20 cellular contexts compared by ENCODE assay signal in genomic region chr4:20381005-20381404, GRCh38.
DNase-seq lines count a peak whose midpoint lies in the region; ATAC-seq, FAIRE-seq and TF ChIP-seq lines count a peak whose summit lies in the region.
"Had no signal": no experiment of that assay in that cellular context is flagged by ENCODE, and none has a peak within 500 bp of the region (broad histone marks: within the 10 kb centered on the region; RNA-seq: fewer than 3 reads in every experiment).

No MANE protein-coding gene starts in this region.

- H2AFZ ChIP-seq in HepG2 (ENCODE audit: low read length) (no peak overlapping the region), K562 (ENCODE audit: low read depth, low read length) (no peak overlapping the region)

- CTCF ChIA-PET in HepG2 (lab: Yijun Ruan, JAX; ENCODE audit: low intra/inter-chr PET ratio, low total read pairs) = no interaction called here
- CTCF ChIA-PET in K562 (lab: Yijun Ruan, JAX; ENCODE audit: low intra/inter-chr PET ratio) = no interaction called here

- H3K9ac ChIP-seq in HepG2 (ENCODE audit: insufficient read depth, low read depth, low read length) (no peak overlapping the region), K562 (ENCODE audit: insufficient read depth in 1 of 2, low read depth in 2 of 2, low read length in 2 of 2) (no peak overlapping the region)
- H3K9ac ChIP-seq: BLaER1 treated with 17β-estradiol and CSF1 and Interleukin-3, amounts not matched to agents 10 nM and 100 nM had no signal

- intact Hi-C loops in HepG2 (cut with micrococcal nuclease; ENCODE audit: unreplicated experiment) (no loop called here), right lobe of liver (cut with DNase I) (no loop called here), K562 (cut with micrococcal nuclease) (no loop called here), lower lobe of right lung (cut with DNase I) (no loop called here), left colon (cut with DNase I, micrococcal nuclease) (no loop called here)

- H3K27me3 ChIP-seq in HepG2 (ENCODE audit: control insufficient read depth in 1 of 2, insufficient read depth in 2 of 2, low read length in 2 of 2) (no peaks in the 10 kb centered on the region), right lobe of liver (no peaks in the 10 kb centered on the region), K562 (ENCODE audit: control insufficient read depth in 2 of 2, insufficient read depth in 2 of 2, low read length in 2 of 2) (no peaks in the 10 kb centered on the region), lower lobe of right lung (ENCODE audit: low read depth) (no peaks in the 10 kb centered on the region)
- H3K27me3 ChIP-seq: BLaER1 treated with 17β-estradiol and CSF1 and Interleukin-3, amounts not matched to agents 10 nM and 100 nM had no signal

- no peaks in the 10 kb centered on the region for H3K79me2 ChIP-seq in HepG2 (ENCODE audit: insufficient read depth, low read length)
- H3K79me2 ChIP-seq in K562 (ENCODE audit: control insufficient read depth, insufficient read depth, low read length) = no peaks in the 10 kb centered on the region

- WGBS in HepG2 (ENCODE audit: low lambda C conversion rate) = under 1% methylated on average over 7 of the region's 9 CpGs
- 74% methylated on average over 9 of the region's 9 CpGs for WGBS in right lobe of liver (ENCODE audit: insufficient coverage, low coverage, low lambda C conversion rate, missing lambda C conversion rate)
- WGBS in K562 (ENCODE audit: insufficient coverage, low coverage, missing lambda C conversion rate) = 3% methylated on average over 9 of the region's 9 CpGs

- H3K4me1 ChIP-seq in HepG2 (ENCODE audit: insufficient read depth, low read length) (no peaks in the 10 kb centered on the region), right lobe of liver (no peaks in the 10 kb centered on the region), K562 (replicated peaks in 1 of 2; ENCODE audit: control insufficient read depth in 2 of 2, insufficient read depth in 2 of 2, low read length in 2 of 2) (no peaks in the 10 kb centered on the region), lower lobe of right lung (no peaks in the 10 kb centered on the region)
- H3K4me1 ChIP-seq: A549; BLaER1 treated with 17β-estradiol and CSF1 and Interleukin-3, amounts not matched to agents 10 nM and 100 nM; Caco-2 had no signal

- POLR2A ChIA-PET in HepG2 (lab: Yijun Ruan, JAX) = no interaction called here
- POLR2A ChIA-PET in K562 (lab: Yijun Ruan, JAX) = no interaction called here

- no peak for TF ChIP-seq EP300 in HepG2 (IDR thresholded peaks at IDR 0.05; ENCODE audit: low read depth in 2 of 2, low read length in 2 of 2)
- TF ChIP-seq EP300 in HepG2 (CRISPR knock-in tag; IDR thresholded peaks at IDR 0.05; ENCODE audit: borderline replicate concordance) = no peak
- TF ChIP-seq EP300 in K562 (IDR thresholded peaks at IDR 0.05; ENCODE audit: low read length) = no peak

- H3K36me3 ChIP-seq in HepG2 (replicated peaks in 1 of 2; ENCODE audit: control insufficient read depth in 1 of 2, insufficient read depth in 2 of 2, low read length in 2 of 2) (no peaks in the 10 kb centered on the region), right lobe of liver (no peaks in the 10 kb centered on the region), K562 (ENCODE audit: control insufficient read depth, insufficient read depth, low read length) (no peaks in the 10 kb centered on the region), lower lobe of right lung (no peaks in the 10 kb centered on the region)
- H3K36me3 ChIP-seq: BLaER1 treated with 17β-estradiol and CSF1 and Interleukin-3, amounts not matched to agents 10 nM and 100 nM had no signal

- H4K20me1 ChIP-seq in HepG2 (ENCODE audit: insufficient read depth, low read length) (no peaks in the 10 kb centered on the region), K562 (replicated peaks; ENCODE audit: control insufficient read depth, insufficient read depth, low read length) (no peaks in the 10 kb centered on the region)
- H4K20me1 ChIP-seq: BLaER1 treated with 17β-estradiol and CSF1 and Interleukin-3, amounts not matched to agents 10 nM and 100 nM had no signal

- H3K27ac ChIP-seq in HepG2 (ENCODE audit: extremely low read length, insufficient read depth, low read length) (no peak overlapping the region), right lobe of liver (no peak overlapping the region), K562 (ENCODE audit: extremely low read depth, low read depth, low read length) (no peak overlapping the region), lower lobe of right lung (no peak overlapping the region)
- H3K27ac ChIP-seq: 22Rv1; A549; BLaER1 treated with 17β-estradiol and CSF1 and Interleukin-3, amounts not matched to agents 10 nM and 100 nM; C4-2B had no signal

- no peak for TF ChIP-seq RAD21 in HepG2 (CRISPR knock-in tag; IDR thresholded peaks at IDR 0.05)
- TF ChIP-seq RAD21 in K562 (CRISPR knock-in tag; conservative IDR thresholded peaks at IDR 0.05 in 1 of 2, IDR thresholded peaks at IDR 0.05 in 1 of 2) = no peak

- BruUV-seq in HepG2 (replicated peaks; lab: Mats Ljungman, UMichigan) (no TSS peak), K562 (replicated peaks; lab: Mats Ljungman, UMichigan) (no TSS peak)

- H3K9me3 ChIP-seq in HepG2 (ENCODE audit: low read length) (no peaks in the 10 kb centered on the region), right lobe of liver (no peaks in the 10 kb centered on the region), K562 (replicated peaks; ENCODE audit: control insufficient read depth, insufficient read depth, low read depth, low read length) (no peaks in the 10 kb centered on the region), lower lobe of right lung (no peaks in the 10 kb centered on the region)
- H3K9me3 ChIP-seq: A549; BLaER1 treated with 17β-estradiol and CSF1 and Interleukin-3, amounts not matched to agents 10 nM and 100 nM; Caco-2 had no signal

- no peak overlapping the region for H3K4me3 ChIP-seq in HepG2 (replicated peaks in 1 of 3; ENCODE audit: insufficient read depth in 1 of 3, low read depth in 2 of 3, low read length in 3 of 3)
- H3K4me3 ChIP-seq in right lobe of liver = no peak overlapping the region
- no peak overlapping the region for H3K4me3 ChIP-seq in K562
- no peak overlapping the region for H3K4me3 ChIP-seq in lower lobe of right lung
- H3K4me3 ChIP-seq: A549; BLaER1 treated with 17β-estradiol and CSF1 and Interleukin-3, amounts not matched to agents 10 nM and 100 nM had no signal

- FAIRE-seq in HepG2 (lab: Jason Lieb, UNC) (no peak), K562 (lab: Jason Lieb, UNC) (no peak)
- FAIRE-seq: A549, D721Med, GM12891, GM19239 had no signal

- no peaks in the 10 kb centered on the region for H3K9me1 ChIP-seq in K562 (ENCODE audit: control insufficient read depth, insufficient read depth, low read length)

- no peak for DNase-seq in HepG2 (ENCODE audit: low spot score)
- no peak for DNase-seq in right lobe of liver
- no peak for DNase-seq in K562 (ENCODE audit: extremely low read depth in 1 of 4, low spot score in 3 of 4)
- peak; percentile 28 for DNase-seq in lower lobe of right lung
- no peak for DNase-seq in left colon
- DNase-seq: AML-193; Caco-2; Calu3; CD4-positive, alpha-beta T cell; CD8-positive, alpha-beta T cell; DMS79 treated with DMSO at 0.1 percent for 48 hours; GF-D8 had no signal

- no peak for TF ChIP-seq CTCF in HepG2 (CRISPR knock-in tag; IDR thresholded peaks at IDR 0.05)
- TF ChIP-seq CTCF in right lobe of liver (IDR thresholded peaks at IDR 0.05) = no peak
- TF ChIP-seq CTCF in K562 (IDR thresholded peaks at IDR 0.05 in 2 of 3, conservative IDR thresholded peaks at IDR 0.05 in 1 of 3; ENCODE audit: insufficient read depth in 2 of 3, low read depth in 1 of 3, low read length in 3 of 3) = no peak
- no peak for TF ChIP-seq CTCF in lower lobe of right lung (IDR thresholded peaks at IDR 0.05)

- in situ Hi-C loops in HepG2 (cut with HindIII; ENCODE audit: extremely low pct_ligation_motif_present, low pct_unique_long_range_greater_than_20kb) = no loop called here
- in situ Hi-C loops in K562 (cut with MboI) = no loop called here

- H3K4me2 ChIP-seq in HepG2 (ENCODE audit: low read depth, low read length) (no peak overlapping the region), K562 (ENCODE audit: insufficient read depth, low read length) (no peak overlapping the region)
- H3K4me2 ChIP-seq: A549; BLaER1 treated with 17β-estradiol and CSF1 and Interleukin-3, amounts not matched to agents 10 nM and 100 nM had no signal

- TF ChIP-seq POLR2A in HepG2 (IDR thresholded peaks at IDR 0.05; ENCODE audit: insufficient read depth in 1 of 2, low read depth in 2 of 2, low read length in 2 of 2) (no peak), right lobe of liver (IDR thresholded peaks at IDR 0.05) (no peak), K562 (conservative IDR thresholded peaks at IDR 0.05) (no peak)

- no peak for ATAC-seq in HepG2
- ATAC-seq in right lobe of liver = no peak
- no peak for ATAC-seq in K562
- no peak for ATAC-seq in lower lobe of right lung
- ATAC-seq in GM19351 (IDR thresholded peaks at IDR 0.05; ENCODE audit: unreplicated experiment) = no peak
- no peak for ATAC-seq in left colon
- ATAC-seq: A549; CD8-positive, alpha-beta T cell had no signal

TF ChIP-seq in HepG2, 621 proteins besides CTCF, POLR2A, EP300 and RAD21 (continues in another document):
- peak; percentile 47; the same call in 1 of the 2 replicates for TF ChIP-seq CEBPB (IDR thresholded peaks at IDR 0.05; ENCODE audit: borderline replicate concordance, low read depth, low read length)

TF ChIP-seq in K562, 482 proteins besides CTCF, POLR2A, EP300 and RAD21:
- TF ChIP-seq ZNF76 (CRISPR knock-in tag; IDR thresholded peaks at IDR 0.05; ENCODE audit: borderline replicate concordance) (no peak), CEBPB (tag; IDR thresholded peaks at IDR 0.05) (0 out of 2 replicates have a peak, but pooled peaks have one; percentile 18), SMARCE1 (IDR thresholded peaks at IDR 0.05) (no peak), ZBTB1 (CRISPR knock-in tag; IDR thresholded peaks at IDR 0.05; ENCODE audit: borderline replicate concordance, low read depth) (no peak), MYNN (IDR thresholded peaks at IDR 0.05) (no peak), MYNN (CRISPR knock-in tag; IDR thresholded peaks at IDR 0.05) (no peak), YY1 (IDR thresholded peaks at IDR 0.05; ENCODE audit: borderline replicate concordance in 1 of 3, control insufficient read depth in 1 of 3, extremely low read depth in 1 of 3, insufficient read depth in 3 of 3, insufficient read length in 1 of 3, insufficient replicate concordance in 2 of 3, low read depth in 1 of 3, low read length in 2 of 3) (no peak)

Comparison
In these comparisons a context has a peak if more than half of its experiments do, and no peak if none do; other contexts are left out.
1. Of the 241 proteins assayed by ChIP-seq in both HepG2 and K562: peak only in HepG2: none; only in K562: none; in both: CEBPB; in neither: 240.